Comparison of ENCODE assay signal across 9 cellular contexts in the genomic region with DNA sequence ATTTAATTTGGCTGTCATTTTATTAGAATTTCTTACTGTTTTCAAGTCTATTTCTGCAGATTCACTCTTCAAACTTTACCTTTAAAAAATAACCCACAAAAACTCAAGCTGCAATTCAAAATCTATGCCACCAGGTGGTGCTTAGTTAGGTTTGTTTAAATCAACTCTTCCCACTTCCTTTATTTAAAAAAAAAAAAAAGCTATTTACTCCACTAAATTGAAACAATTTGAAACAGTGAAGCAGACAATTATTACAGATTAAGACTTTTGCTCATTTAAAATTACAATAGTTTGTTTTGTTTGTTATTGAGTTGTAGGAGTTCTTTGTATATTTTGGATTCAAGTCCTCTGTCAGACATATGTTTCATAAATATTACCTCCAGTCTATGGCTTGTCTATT.
A peak's percentile ranks its signal among the peaks of the same experiment; 100 is the strongest.
DNase-seq lines count a peak whose midpoint lies in the region; ATAC-seq and TF ChIP-seq lines count a peak whose summit lies in the region.
"Had no signal": no experiment of that assay in that cellular context is flagged by ENCODE, and none has a peak within 500 bp of the region (broad histone marks: within the 10 kb centered on the region; RNA-seq: fewer than 3 reads in every experiment).

No MANE protein-coding gene starts in this region.

- no peak overlapping the region for H3K27ac Mint-ChIP-seq in activated T-helper 2 cell treated with anti-CD3 and anti-CD28 coated beads, Interferon-gamma antibody, Interleukin-2, Interleukin-4, amounts not matched to agents 10 μg/mL and 5 μg/mL and 100 μg/mL, durations not matched to agents 14 hours and 24 hours and 36 hours

- DNase-seq in DMS53 treated with DMSO at 0.1 percent for 48 hours (lab: John Stamatoyannopoulos, UW; ENCODE audit: unreplicated experiment) (peak; percentile 46), kidney tubule cell (ENCODE audit: low spot score) (peak; percentile 48), NCI-H774 (lab: John Stamatoyannopoulos, UW) (no peak)
- DNase-seq in activated T-helper 2 cell treated with anti-CD3 and anti-CD28 coated beads, Interferon-gamma antibody, Interleukin-2, Interleukin-4, amounts not matched to agents 10 μg/mL and 5 μg/mL and 100 μg/mL, durations not matched to agents 14 hours and 24 hours and 36 hours (ENCODE audit: low spot score): no peak

- peak; percentile 50 for ATAC-seq in HG03159 (IDR thresholded peaks at IDR 0.05; ENCODE audit: unreplicated experiment)
- ATAC-seq in HG02588 (IDR thresholded peaks at IDR 0.05; ENCODE audit: unreplicated experiment): no peak
- ATAC-seq in HG02571 (IDR thresholded peaks at IDR 0.05; ENCODE audit: unreplicated experiment): no peak

- peaks cover 3% of the 10 kb centered on the region for H3K27me3 Mint-ChIP-seq in activated T-helper 2 cell treated with anti-CD3 and anti-CD28 coated beads, Interferon-gamma antibody, Interleukin-2, Interleukin-4, amounts not matched to agents 10 μg/mL and 5 μg/mL and 100 μg/mL, durations not matched to agents 14 hours and 24 hours and 36 hours (ENCODE audit: low read depth)

- peak; percentile 73 for TF ChIP-seq CTCF in VCaP (conservative IDR thresholded peaks at IDR 0.05)

- H3K4me3 Mint-ChIP-seq in activated T-helper 2 cell treated with anti-CD3 and anti-CD28 coated beads, Interferon-gamma antibody, Interleukin-2, Interleukin-4, amounts not matched to agents 10 μg/mL and 5 μg/mL and 100 μg/mL, durations not matched to agents 14 hours and 24 hours and 36 hours (ENCODE audit: low read depth): no peak overlapping the region

- H3K9me3 Mint-ChIP-seq in activated T-helper 2 cell treated with anti-CD3 and anti-CD28 coated beads, Interferon-gamma antibody, Interleukin-2, Interleukin-4, amounts not matched to agents 10 μg/mL and 5 μg/mL and 100 μg/mL, durations not matched to agents 14 hours and 24 hours and 36 hours: no peaks in the 10 kb centered on the region

- intact Hi-C loops in activated T-helper 2 cell treated with anti-CD3 and anti-CD28 coated beads, Interferon-gamma antibody, Interleukin-2, Interleukin-4, amounts not matched to agents 10 μg/mL and 5 μg/mL and 100 μg/mL, durations not matched to agents 14 hours and 24 hours and 36 hours (cut with micrococcal nuclease): no loop called here

- H3K4me1 Mint-ChIP-seq in activated T-helper 2 cell treated with anti-CD3 and anti-CD28 coated beads, Interferon-gamma antibody, Interleukin-2, Interleukin-4, amounts not matched to agents 10 μg/mL and 5 μg/mL and 100 μg/mL, durations not matched to agents 14 hours and 24 hours and 36 hours (ENCODE audit: low read depth): no peaks in the 10 kb centered on the region

- no peak overlapping the region for H3K27ac ChIP-seq in VCaP
- H3K27ac ChIP-seq: skin epidermis had no signal

- no peaks in the 10 kb centered on the region for H3K36me3 Mint-ChIP-seq in activated T-helper 2 cell treated with anti-CD3 and anti-CD28 coated beads, Interferon-gamma antibody, Interleukin-2, Interleukin-4, amounts not matched to agents 10 μg/mL and 5 μg/mL and 100 μg/mL, durations not matched to agents 14 hours and 24 hours and 36 hours (ENCODE audit: low read depth)

Comparison
In these comparisons a context has a peak if more than half of its experiments do, and no peak if none do; other contexts are left out.
1. DNase-seq: peak in DMS53 treated with DMSO at 0.1 percent for 48 hours (single experiment) and kidney tubule cell (single experiment); none in NCI-H774 (single experiment) and activated T-helper 2 cell treated with anti-CD3 and anti-CD28 coated beads, Interferon-gamma antibody, Interleukin-2, Interleukin-4, amounts not matched to agents 10 μg/mL and 5 μg/mL and 100 μg/mL, durations not matched to agents 14 hours and 24 hours and 36 hours (single experiment).